ENCODE assay signal across 12 cellular contexts in genomic region chr1:45621501-45621836, GRCh38. TPM values are rescaled to one million over a fixed set of nuclear protein-coding genes. Genes with fewer than 3 reads are reported as not detected.
DNase-seq lines count a peak whose midpoint lies in the region; ATAC-seq, FAIRE-seq and TF ChIP-seq lines count a peak whose summit lies in the region.
"Had no signal": no experiment of that assay in that cellular context is flagged by ENCODE, and none has a peak within 500 bp of the region (broad histone marks: within the 10 kb centered on the region; RNA-seq: fewer than 3 reads in every experiment).

No MANE protein-coding gene starts in this region.

- H3K27ac Mint-ChIP-seq in activated naive CD8-positive, alpha-beta T cell treated with anti-CD3 and anti-CD28 coated beads for 36 hours, result peak overlapping the region; percentile 34
- no peak overlapping the region for H3K27ac Mint-ChIP-seq in activated naive CD8-positive, alpha-beta T cell treated with anti-CD3 and anti-CD28 coated beads, Interleukin-2, amount 50 U/mL, for 24 hours
- peak overlapping the region; percentile 68 for H3K27ac Mint-ChIP-seq in dendritic cell treated with granulocyte-macrophage colony-stimulating factor and Interleukin-4, amounts not matched to agents 40 ng/mL and 50 ng/mL, for 4 days

- WGBS in aorta, 2 donors, result 71 to 74% methylated on average over 3 of the region's 3 CpGs

- no peak for DNase-seq in activated naive CD8-positive, alpha-beta T cell treated with anti-CD3 and anti-CD28 coated beads for 36 hours
- DNase-seq in activated naive CD8-positive, alpha-beta T cell treated with anti-CD3 and anti-CD28 coated beads, Interleukin-2, amount 50 U/mL, for 24 hours, result no peak
- DNase-seq in mucosa of descending colon (no peak), aorta (peak in 1 of 2 donors; percentile 59), H54 (ENCODE audit: insufficient read length, low spot score) (no peak), HuH-7.5 (ENCODE audit: low spot score) (no peak)
- DNase-seq: activated effector memory CD4-positive, alpha-beta T cell treated with anti-CD3 and anti-CD28 coated beads, Interleukin-2, amount 50 U/mL, for 16 hours; BE2C; NK-92 treated with Interleukin-12 subunit alpha and Interleukin-12 subunit beta, amount 100 ng/mL, for 24 hours; retina had no signal

- peaks cover 11% of the 10 kb centered on the region for H3K36me3 ChIP-seq in mucosa of descending colon (ENCODE audit: low read depth)
- H3K36me3 ChIP-seq in aorta (ENCODE audit: control insufficient read depth in 1 of 2, insufficient read depth in 2 of 2, low read length in 1 of 2), result peaks cover 0 to 2% of the 10 kb centered on the region in 2 donors

- no peaks in the 10 kb centered on the region for H3K27me3 Mint-ChIP-seq in activated naive CD8-positive, alpha-beta T cell treated with anti-CD3 and anti-CD28 coated beads for 36 hours
- no peaks in the 10 kb centered on the region for H3K27me3 Mint-ChIP-seq in activated naive CD8-positive, alpha-beta T cell treated with anti-CD3 and anti-CD28 coated beads, Interleukin-2, amount 50 U/mL, for 24 hours
- no peaks in the 10 kb centered on the region for H3K27me3 Mint-ChIP-seq in dendritic cell treated with granulocyte-macrophage colony-stimulating factor and Interleukin-4, amounts not matched to agents 40 ng/mL and 50 ng/mL, for 4 days

- no peak for FAIRE-seq in H54 (lab: Jason Lieb, UNC)

- H3K9me3 ChIP-seq in mucosa of descending colon (no peaks in the 10 kb centered on the region), aorta (ENCODE audit: control insufficient read depth, low read length) (no peaks in the 10 kb centered on the region)
- H3K9me3 ChIP-seq: BE2C had no signal

- no peak for ATAC-seq in activated naive CD8-positive, alpha-beta T cell treated with anti-CD3 and anti-CD28 coated beads, Interleukin-2, amount 50 U/mL, for 24 hours
- peak; percentile 37 for ATAC-seq in mucosa of descending colon
- ATAC-seq in aorta (ENCODE audit: low FRiP score), result peak; percentile 15
- no peak for ATAC-seq in HG02678 (IDR thresholded peaks at IDR 0.05; ENCODE audit: unreplicated experiment)

- H3K4me1 ChIP-seq in mucosa of descending colon (ENCODE audit: low read depth) (no peaks in the 10 kb centered on the region), aorta (ENCODE audit: control insufficient read depth in 1 of 2, insufficient read depth in 2 of 2, low read length in 2 of 2) (no peaks in the 10 kb centered on the region)
- H3K4me1 ChIP-seq: BE2C had no signal

- H3K4me3 ChIP-seq in mucosa of descending colon (no peak overlapping the region), aorta (ENCODE audit: low read length in 2 of 2) (no peak overlapping the region)

- H3K27ac ChIP-seq in aorta (ENCODE audit: low read depth in 1 of 2, low read length in 2 of 2), result no peak overlapping the region

- H3K4me1 Mint-ChIP-seq in activated naive CD8-positive, alpha-beta T cell treated with anti-CD3 and anti-CD28 coated beads for 36 hours, result peaks cover 2% of the 10 kb centered on the region
- H3K4me1 Mint-ChIP-seq in activated naive CD8-positive, alpha-beta T cell treated with anti-CD3 and anti-CD28 coated beads, Interleukin-2, amount 50 U/mL, for 24 hours, result no peaks in the 10 kb centered on the region
- H3K4me1 Mint-ChIP-seq in dendritic cell treated with granulocyte-macrophage colony-stimulating factor and Interleukin-4, amounts not matched to agents 40 ng/mL and 50 ng/mL, for 4 days (ENCODE audit: low read depth), result peaks cover 24% of the 10 kb centered on the region

- intact Hi-C loops in dendritic cell treated with granulocyte-macrophage colony-stimulating factor and Interleukin-4, amounts not matched to agents 40 ng/mL and 50 ng/mL, for 4 days (cut with micrococcal nuclease), result no loop called here
- intact Hi-C loops in mucosa of descending colon (cut with DNase I, micrococcal nuclease) (no loop called here), aorta (cut with DNase I) (no loop called here)

- no peaks in the 10 kb centered on the region for H3K9me3 Mint-ChIP-seq in activated naive CD8-positive, alpha-beta T cell treated with anti-CD3 and anti-CD28 coated beads for 36 hours
- H3K9me3 Mint-ChIP-seq in activated naive CD8-positive, alpha-beta T cell treated with anti-CD3 and anti-CD28 coated beads, Interleukin-2, amount 50 U/mL, for 24 hours, result no peaks in the 10 kb centered on the region
- H3K9me3 Mint-ChIP-seq in dendritic cell treated with granulocyte-macrophage colony-stimulating factor and Interleukin-4, amounts not matched to agents 40 ng/mL and 50 ng/mL, for 4 days, result no peaks in the 10 kb centered on the region

- H3K36me3 Mint-ChIP-seq in activated naive CD8-positive, alpha-beta T cell treated with anti-CD3 and anti-CD28 coated beads for 36 hours, result peaks cover 22% of the 10 kb centered on the region
- H3K36me3 Mint-ChIP-seq in activated naive CD8-positive, alpha-beta T cell treated with anti-CD3 and anti-CD28 coated beads, Interleukin-2, amount 50 U/mL, for 24 hours (ENCODE audit: low read depth), result peaks cover 24% of the 10 kb centered on the region
- peaks cover 50% of the 10 kb centered on the region for H3K36me3 Mint-ChIP-seq in dendritic cell treated with granulocyte-macrophage colony-stimulating factor and Interleukin-4, amounts not matched to agents 40 ng/mL and 50 ng/mL, for 4 days (ENCODE audit: low read depth)

- no peak overlapping the region for H3K4me3 Mint-ChIP-seq in activated naive CD8-positive, alpha-beta T cell treated with anti-CD3 and anti-CD28 coated beads for 36 hours
- no peak overlapping the region for H3K4me3 Mint-ChIP-seq in activated naive CD8-positive, alpha-beta T cell treated with anti-CD3 and anti-CD28 coated beads, Interleukin-2, amount 50 U/mL, for 24 hours
- H3K4me3 Mint-ChIP-seq in dendritic cell treated with granulocyte-macrophage colony-stimulating factor and Interleukin-4, amounts not matched to agents 40 ng/mL and 50 ng/mL, for 4 days, result no peak overlapping the region

- TF ChIP-seq POLR2A in H54 (IDR thresholded peaks at IDR 0.05; ENCODE audit: low read depth, low read length), result no peak

- H3K27me3 ChIP-seq in aorta (ENCODE audit: control insufficient read depth in 1 of 2, insufficient read depth in 2 of 2, low read length in 1 of 2), result no peaks in the 10 kb centered on the region
- H3K27me3 ChIP-seq: BE2C had no signal

- no peak for TF ChIP-seq CTCF in mucosa of descending colon (IDR thresholded peaks at IDR 0.05)

RNA-seq across cellular contexts. Expression of gene CCDC17, which starts 2.4 kb away (rescaled TPM):
- total RNA-seq in activated naive CD8-positive, alpha-beta T cell treated with anti-CD3 and anti-CD28 coated beads for 36 hours, result 1 to 10 TPM; 1.1 to 1.2 TPM
- total RNA-seq in mucosa of descending colon (1 to 10 TPM; 4.1 to 6.8 (median 6.0) TPM), aorta (1 to 10 TPM; 1.8 to 3.3 TPM)
- polyA plus RNA-seq in aorta, result under 1 TPM in 1 of 2 donors, not detected in 1; 0.69 TPM

RNA-seq across cellular contexts. Expression of gene NASP, which starts 37.6 kb away (rescaled TPM):
- total RNA-seq in activated naive CD8-positive, alpha-beta T cell treated with anti-CD3 and anti-CD28 coated beads for 36 hours, result 100 to 1,000 TPM; 274 to 278 TPM
- total RNA-seq in mucosa of descending colon (10 to 100 TPM; 51.5 to 69.1 (median 60.1) TPM), aorta (10 to 100 TPM; 59.1 to 63.3 TPM)
- polyA plus RNA-seq in aorta, result 100 to 1,000 TPM in 1 of 2 donors, 10 to 100 TPM in 1; 44.8 to 123 TPM

Comparison
In these comparisons a context has a peak if more than half of its experiments do, and no peak if none do; other contexts are left out.
1. ATAC-seq: peak in mucosa of descending colon (single experiment) and aorta (single experiment); none in activated naive CD8-positive, alpha-beta T cell treated with anti-CD3 and anti-CD28 coated beads, Interleukin-2, amount 50 U/mL, for 24 hours (single experiment) and HG02678 (single experiment).